In the genomic region with DNA sequence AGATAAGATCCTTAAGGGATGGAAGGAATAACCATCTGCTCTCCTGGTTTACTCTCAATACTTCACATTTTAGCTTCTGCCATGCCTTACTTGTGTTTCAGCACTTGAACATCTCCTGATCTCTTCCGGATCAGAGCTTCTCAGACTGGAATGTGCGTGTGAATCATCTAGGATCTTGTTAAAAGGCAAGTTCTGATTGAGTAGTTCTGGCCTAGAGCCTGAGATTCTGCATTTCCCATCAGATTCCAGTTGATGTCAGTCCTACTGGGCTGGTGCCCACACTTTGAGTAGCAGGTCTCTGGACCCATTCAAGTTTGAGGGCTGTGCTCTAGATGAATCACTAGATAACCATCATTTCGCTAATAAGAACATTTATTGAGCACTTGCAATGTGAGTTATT, we compare ENCODE assay signal across 21 cellular contexts. TPM values are rescaled to one million over a fixed set of nuclear protein-coding genes. Genes with fewer than 3 reads are reported as not detected.
"Had no signal": no experiment of that assay in that cellular context is flagged by ENCODE, and none has a peak within 500 bp of the region (broad histone marks: within the 10 kb centered on the region; RNA-seq: fewer than 3 reads in every experiment).

No MANE protein-coding gene starts in this region.

- H3K9me3 ChIP-seq: ascending aorta, heart right ventricle, ovary, right lobe of liver, suprapubic skin, transverse colon, vagina had no signal

- H3K9me3 Mint-ChIP-seq: activated T-cell treated with anti-CD3 and anti-CD28 coated beads, Interleukin-2, amount 50 U/mL, for 72 hours; dendritic cell treated with granulocyte-macrophage colony-stimulating factor and Interleukin-4, amounts not matched to agents 40 ng/mL and 50 ng/mL, for 4 days; immature natural killer cell; naive thymus-derived CD4-positive, alpha-beta T cell; stimulated activated naive CD8-positive, alpha-beta T cell treated with anti-CD3 and anti-CD28 coated beads, Interleukin-15, amount 100 ng/mL, for 72 hours had no signal

- H3K4me3 Mint-ChIP-seq: activated T-cell treated with anti-CD3 and anti-CD28 coated beads, Interleukin-2, amount 50 U/mL, for 72 hours; dendritic cell treated with granulocyte-macrophage colony-stimulating factor and Interleukin-4, amounts not matched to agents 40 ng/mL and 50 ng/mL, for 4 days; immature natural killer cell; naive thymus-derived CD4-positive, alpha-beta T cell; stimulated activated naive CD8-positive, alpha-beta T cell treated with anti-CD3 and anti-CD28 coated beads, Interleukin-15, amount 100 ng/mL, for 72 hours had no signal

- H3K36me3 ChIP-seq: ascending aorta, heart right ventricle, ovary, right lobe of liver, suprapubic skin, transverse colon, vagina had no signal

- H3K27me3 Mint-ChIP-seq: naive thymus-derived CD4-positive, alpha-beta T cell; stimulated activated naive CD8-positive, alpha-beta T cell treated with anti-CD3 and anti-CD28 coated beads, Interleukin-15, amount 100 ng/mL, for 72 hours had no signal

- H3K4me2 ChIP-seq: smooth muscle cell had no signal

- H3K4me3 ChIP-seq: ascending aorta, heart right ventricle, ovary, right lobe of liver, smooth muscle cell, suprapubic skin, transverse colon, vagina had no signal

- ATAC-seq: activated T-cell treated with anti-CD3 and anti-CD28 coated beads, Interleukin-2, amount 50 U/mL, for 72 hours; heart right ventricle; naive thymus-derived CD4-positive, alpha-beta T cell; right lobe of liver; stimulated activated naive CD8-positive, alpha-beta T cell treated with anti-CD3 and anti-CD28 coated beads, Interleukin-15, amount 100 ng/mL, for 72 hours had no signal

- H3K27ac ChIP-seq: ascending aorta, heart right ventricle, ovary, right lobe of liver, suprapubic skin, transverse colon, vagina had no signal

- H3K36me3 Mint-ChIP-seq: immature natural killer cell; naive thymus-derived CD4-positive, alpha-beta T cell had no signal

- H3K27ac Mint-ChIP-seq: activated T-cell treated with anti-CD3 and anti-CD28 coated beads, Interleukin-2, amount 50 U/mL, for 72 hours; dendritic cell treated with granulocyte-macrophage colony-stimulating factor and Interleukin-4, amounts not matched to agents 40 ng/mL and 50 ng/mL, for 4 days; immature natural killer cell; stimulated activated naive CD8-positive, alpha-beta T cell treated with anti-CD3 and anti-CD28 coated beads, Interleukin-15, amount 100 ng/mL, for 72 hours had no signal

- H3K4me1 ChIP-seq: ascending aorta, right lobe of liver, suprapubic skin, transverse colon, vagina had no signal

- H3K27me3 ChIP-seq: ascending aorta, ovary, suprapubic skin, transverse colon, vagina had no signal

- DNase-seq: activated CD4-positive, alpha-beta T cell treated with anti-CD3 and anti-CD28 coated beads, Interleukin-2, amount 50 U/mL, for 4 hours; activated effector memory CD4-positive, alpha-beta T cell treated with anti-CD3 and anti-CD28 coated beads, Interleukin-2, amount 50 U/mL, for 16 hours; activated naive CD4-positive, alpha-beta T cell treated with anti-CD3 and anti-CD28 coated beads, Interleukin-2, amount 50 U/mL, for 16 hours; activated T-cell treated with anti-CD3 and anti-CD28 coated beads, Interleukin-2, amount 50 U/mL, for 72 hours; effector memory CD4-positive, alpha-beta T cell; heart right ventricle; immature natural killer cell; mesendoderm; naive thymus-derived CD4-positive, alpha-beta T cell; ovary; right lobe of liver; stimulated activated CD4-positive, alpha-beta T cell treated with anti-CD3 and anti-CD28 coated beads, Interleukin-4, amount 100 ng/mL, for 1 hour; stimulated activated naive CD8-positive, alpha-beta T cell treated with anti-CD3 and anti-CD28 coated beads, Interleukin-15, amount 100 ng/mL, for 72 hours; T-helper 2 cell; transverse colon had no signal

RNA-seq across cellular contexts. Expression of gene NDP, which starts 20.0 kb away (rescaled TPM):
- total RNA-seq: activated CD8-positive, alpha-beta memory T cell treated with anti-CD3 and anti-CD28 coated beads for 36 hours; activated T-cell treated with anti-CD3 and anti-CD28 coated beads, Interleukin-2, amount 50 U/mL, for 72 hours; ascending aorta; naive thymus-derived CD4-positive, alpha-beta T cell; right lobe of liver had no signal
- polyA plus RNA-seq: immature natural killer cell; naive thymus-derived CD4-positive, alpha-beta T cell had no signal
